10 cellular contexts compared by ENCODE assay signal in the genomic region with DNA sequence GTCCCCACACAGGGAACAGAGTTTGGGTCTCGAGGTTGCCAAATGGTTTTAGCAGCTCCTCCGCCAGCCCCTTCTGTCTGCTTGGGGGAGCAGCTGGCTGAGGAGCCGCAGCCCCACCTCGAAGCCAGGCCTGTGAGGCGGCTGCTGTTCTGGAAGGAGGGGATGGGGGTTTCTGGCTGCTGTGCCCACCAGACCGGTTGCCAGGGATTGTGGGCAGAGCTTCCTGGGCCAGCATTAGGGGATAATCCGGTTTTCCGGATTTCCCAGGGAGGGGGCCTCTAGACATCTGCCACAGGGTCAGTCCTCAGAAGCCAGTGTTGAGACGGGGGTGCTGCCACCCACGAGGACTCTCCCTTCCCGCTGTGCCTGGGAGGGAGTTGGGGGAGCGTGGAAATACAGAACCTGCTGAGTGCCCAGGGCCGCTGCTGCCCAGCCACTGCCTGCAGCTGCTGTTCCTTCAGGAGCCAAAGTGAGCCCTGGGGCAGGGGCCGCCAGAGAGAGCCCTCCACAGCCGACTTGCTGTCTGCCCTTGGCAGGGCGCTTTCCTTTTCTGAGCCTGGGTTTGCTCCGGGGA. TPM values are rescaled to one million over a fixed set of nuclear protein-coding genes. Genes with fewer than 3 reads are reported as not detected.
DNase-seq lines count a peak whose midpoint lies in the region; ATAC-seq and TF ChIP-seq lines count a peak whose summit lies in the region.
"Had no signal": no experiment of that assay in that cellular context is flagged by ENCODE, and none has a peak within 500 bp of the region (broad histone marks: within the 10 kb centered on the region; RNA-seq: fewer than 3 reads in every experiment).

No MANE protein-coding gene starts in this region.

- no peak overlapping the region for H3K27ac Mint-ChIP-seq in activated naive CD4-positive, alpha-beta T cell treated with anti-CD3 and anti-CD28 coated beads, Interleukin-2, amount 50 U/mL, for 24 hours
- peak overlapping the region in 1 of 2 donors; percentile 81 for H3K27ac Mint-ChIP-seq in activated naive CD4-positive, alpha-beta T cell treated with anti-CD3 and anti-CD28 coated beads, Interleukin-2, amount 50 U/mL, for 72 hours
- H3K27ac Mint-ChIP-seq in memory B cell = peak overlapping the region; percentile 17

- peak overlapping the region; percentile 86 for H3K4me3 Mint-ChIP-seq in activated naive CD4-positive, alpha-beta T cell treated with anti-CD3 and anti-CD28 coated beads, Interleukin-2, amount 50 U/mL, for 24 hours
- H3K4me3 Mint-ChIP-seq in memory B cell = peak overlapping the region; percentile 8

- no peaks in the 10 kb centered on the region for H3K9me3 ChIP-seq in upper lobe of right lung

- H3K27me3 ChIP-seq in brain microvascular endothelial cell (replicated peaks) (no peaks in the 10 kb centered on the region), upper lobe of right lung (no peaks in the 10 kb centered on the region)

- in situ Hi-C loops in brain microvascular endothelial cell (cut with HindIII; ENCODE audit: low pct_ligation_motif_present, low sequenced_read_pairs) = no loop called here

- H3K4me1 ChIP-seq in upper lobe of right lung = peaks cover 21% of the 10 kb centered on the region

- no peaks in the 10 kb centered on the region for H3K9me3 Mint-ChIP-seq in activated naive CD4-positive, alpha-beta T cell treated with anti-CD3 and anti-CD28 coated beads, Interleukin-2, amount 50 U/mL, for 24 hours
- no peaks in the 10 kb centered on the region for H3K9me3 Mint-ChIP-seq in activated naive CD4-positive, alpha-beta T cell treated with anti-CD3 and anti-CD28 coated beads, Interleukin-2, amount 50 U/mL, for 72 hours
- no peaks in the 10 kb centered on the region for H3K9me3 Mint-ChIP-seq in memory B cell

- no peak for DNase-seq in activated naive CD4-positive, alpha-beta T cell treated with anti-CD3 and anti-CD28 coated beads, Interleukin-2, amount 50 U/mL, for 72 hours (ENCODE audit: low spot score in 2 of 2)
- DNase-seq in brain microvascular endothelial cell = no peak
- DNase-seq in memory B cell (ENCODE audit: low spot score in 2 of 2) = no peak
- DNase-seq in upper lobe of right lung = no peak
- no peak for DNase-seq in erythroblast (lab: John Stamatoyannopoulos, UW)

- H3K27ac ChIP-seq in brain microvascular endothelial cell = peak overlapping the region; percentile 83
- H3K27ac ChIP-seq in upper lobe of right lung = peak overlapping the region; percentile 84

- peaks cover 3% of the 10 kb centered on the region for H3K36me3 Mint-ChIP-seq in activated naive CD4-positive, alpha-beta T cell treated with anti-CD3 and anti-CD28 coated beads, Interleukin-2, amount 50 U/mL, for 24 hours
- H3K36me3 Mint-ChIP-seq in activated naive CD4-positive, alpha-beta T cell treated with anti-CD3 and anti-CD28 coated beads, Interleukin-2, amount 50 U/mL, for 72 hours = no peaks in the 10 kb centered on the region
- H3K36me3 Mint-ChIP-seq in memory B cell = peaks cover 5% of the 10 kb centered on the region

- no peak for TF ChIP-seq CTCF in brain microvascular endothelial cell (IDR thresholded peaks at IDR 0.05; ENCODE audit: low read depth, low read length, missing control alignments)
- TF ChIP-seq CTCF in upper lobe of right lung (IDR thresholded peaks at IDR 0.05) = no peak

- H3K36me3 ChIP-seq in brain microvascular endothelial cell (replicated peaks) (peaks cover 14% of the 10 kb centered on the region), upper lobe of right lung (peaks cover 23% of the 10 kb centered on the region)

- H3K4me3 ChIP-seq in brain microvascular endothelial cell (ENCODE audit: low read depth, low read length) (peak overlapping the region; percentile 82), upper lobe of right lung (peak overlapping the region; percentile 99)

- H3K27me3 Mint-ChIP-seq in activated naive CD4-positive, alpha-beta T cell treated with anti-CD3 and anti-CD28 coated beads, Interleukin-2, amount 50 U/mL, for 24 hours = no peaks in the 10 kb centered on the region
- H3K27me3 Mint-ChIP-seq in memory B cell = no peaks in the 10 kb centered on the region

- no peak for ATAC-seq in activated naive CD4-positive, alpha-beta T cell treated with anti-CD3 and anti-CD28 coated beads, Interleukin-2, amount 50 U/mL, for 72 hours
- ATAC-seq in memory B cell (ENCODE audit: low read depth) (no peak), upper lobe of right lung (no peak), HG03378 (IDR thresholded peaks at IDR 0.05; ENCODE audit: unreplicated experiment) (no peak), GM21515 (IDR thresholded peaks at IDR 0.05; ENCODE audit: unreplicated experiment) (no peak)
- ATAC-seq: esophagus mucosa had no signal

- intact Hi-C loops in upper lobe of right lung (cut with DNase I) = no loop called here

- peaks cover 15% of the 10 kb centered on the region for H3K4me1 Mint-ChIP-seq in activated naive CD4-positive, alpha-beta T cell treated with anti-CD3 and anti-CD28 coated beads, Interleukin-2, amount 50 U/mL, for 24 hours
- H3K4me1 Mint-ChIP-seq in memory B cell = peaks cover 6% of the 10 kb centered on the region

- no peak for TF ChIP-seq POLR2A in erythroblast (IDR thresholded peaks at IDR 0.05; ENCODE audit: low read length)

RNA-seq across cellular contexts. Expression of a gene that starts 2.0 kb away (rescaled TPM):
- 10 to 100 TPM; 46.3 to 59.6 TPM for total RNA-seq in activated naive CD4-positive, alpha-beta T cell treated with anti-CD3 and anti-CD28 coated beads, Interleukin-2, amount 50 U/mL, for 72 hours
- total RNA-seq in upper lobe of right lung = 40.9 TPM

RNA-seq across cellular contexts. Expression of a gene that starts 10.3 kb away (rescaled TPM):
- total RNA-seq in activated naive CD4-positive, alpha-beta T cell treated with anti-CD3 and anti-CD28 coated beads, Interleukin-2, amount 50 U/mL, for 72 hours = 10 to 100 TPM; 14.1 to 52.7 TPM
- 2.9 TPM for total RNA-seq in upper lobe of right lung
- total RNA-seq: esophagus mucosa had no signal

RNA-seq across cellular contexts. Expression of a gene that starts 26.3 kb away (rescaled TPM):
- total RNA-seq in activated naive CD4-positive, alpha-beta T cell treated with anti-CD3 and anti-CD28 coated beads, Interleukin-2, amount 50 U/mL, for 72 hours = 10 to 100 TPM in 1 of 2 donors, 1 to 10 TPM in 1; 5.9 to 10.2 TPM
- total RNA-seq in upper lobe of right lung = 19.9 TPM

RNA-seq across cellular contexts. Expression of a gene that starts 37.3 kb away (rescaled TPM):
- under 1 TPM; 0.25 to 0.47 TPM for total RNA-seq in activated naive CD4-positive, alpha-beta T cell treated with anti-CD3 and anti-CD28 coated beads, Interleukin-2, amount 50 U/mL, for 72 hours
- 1.2 TPM for total RNA-seq in upper lobe of right lung
- total RNA-seq: Daoy had no signal

RNA-seq across cellular contexts. Expression of a gene that starts 38.8 kb away (rescaled TPM):
- total RNA-seq in activated naive CD4-positive, alpha-beta T cell treated with anti-CD3 and anti-CD28 coated beads, Interleukin-2, amount 50 U/mL, for 72 hours = 100 to 1,000 TPM; 170 to 194 TPM
- 359 TPM for total RNA-seq in upper lobe of right lung
